24 cellular contexts compared by ENCODE assay signal in the genomic region with DNA sequence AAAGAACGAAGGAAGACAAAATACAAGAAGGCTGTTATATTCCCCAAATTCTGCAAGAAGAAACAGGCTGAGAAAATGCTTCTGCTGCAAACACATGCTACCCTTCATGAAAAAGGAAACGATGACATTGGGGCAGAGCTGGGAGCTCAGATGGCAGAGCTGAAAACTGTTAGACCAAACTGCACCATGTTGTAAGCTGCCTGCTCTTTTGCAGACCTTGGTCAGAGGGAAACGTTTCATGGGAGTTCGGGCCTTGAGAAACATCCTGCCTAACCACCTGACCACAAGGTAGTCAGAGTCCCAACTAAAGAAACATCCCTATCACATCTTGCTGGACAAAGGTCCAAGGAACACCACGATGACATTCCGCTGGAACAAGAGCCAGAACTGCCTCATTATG.
"Had no signal": no experiment of that assay in that cellular context is flagged by ENCODE, and none has a peak within 500 bp of the region (broad histone marks: within the 10 kb centered on the region; RNA-seq: fewer than 3 reads in every experiment).

No MANE protein-coding gene starts in this region.

- H3K9me3 ChIP-seq: mucosa of descending colon, ovary, testis, transverse colon had no signal

- H3K4me3 ChIP-seq: mucosa of descending colon, ovary, skin epidermis, transverse colon had no signal

- H3K27me3 ChIP-seq: ovary, testis, transverse colon had no signal

- DNase-seq: activated CD4-positive, alpha-beta T cell treated with anti-CD3 and anti-CD28 coated beads for 36 hours; activated CD4-positive, CD25-positive, alpha-beta regulatory T cell; activated CD8-positive, alpha-beta memory T cell treated with anti-CD3 and anti-CD28 coated beads, Interleukin-2, amount 10 ng/mL, durations not matched to agents 7 days and 5 days; activated CD8-positive, alpha-beta T cell treated with anti-CD3 and anti-CD28 coated beads, Interleukin-2, amount 10 ng/mL, durations not matched to agents 7 days and 5 days; activated naive CD8-positive, alpha-beta T cell treated with anti-CD3 and anti-CD28 coated beads, Interleukin-2, amount 50 U/mL, for 24 hours; activated T-cell treated with anti-CD3 and anti-CD28 coated beads, Interleukin-2, amount 50 U/mL, for 48 hours; amygdala; central memory CD4-positive, alpha-beta T cell; effector CD4-positive, alpha-beta T cell; glutamatergic neuron; left ventricle myocardium superior; mucosa of descending colon; ovary; stimulated activated CD4-positive, alpha-beta T cell treated with anti-CD3 and anti-CD28 coated beads, Interleukin-12 subunit alpha, Interleukin-12 subunit beta, amount 100 ng/mL, for 4 hours; stimulated activated CD4-positive, alpha-beta T cell treated with anti-CD3 and anti-CD28 coated beads, Interleukin-4, amount 100 ng/mL, for 1 hour; stimulated activated naive CD8-positive, alpha-beta T cell treated with anti-CD3 and anti-CD28 coated beads, Interleukin-15, Interleukin-2, amounts not matched to agents 100 U/mL and 50 U/mL, for 24 hours; testis; transverse colon had no signal

- H3K4me1 ChIP-seq: testis, transverse colon had no signal

- ATAC-seq: activated CD4-positive, alpha-beta T cell treated with anti-CD3 and anti-CD28 coated beads for 36 hours; activated CD8-positive, alpha-beta memory T cell treated with anti-CD3 and anti-CD28 coated beads, Interleukin-2, amount 10 ng/mL, durations not matched to agents 7 days and 5 days; activated CD8-positive, alpha-beta T cell treated with anti-CD3 and anti-CD28 coated beads, Interleukin-2, amount 10 ng/mL, durations not matched to agents 7 days and 5 days; activated naive CD8-positive, alpha-beta T cell treated with anti-CD3 and anti-CD28 coated beads, Interleukin-2, amount 50 U/mL, for 24 hours; left ventricle myocardium superior; mucosa of descending colon; sciatic nerve; stimulated activated naive CD8-positive, alpha-beta T cell treated with anti-CD3 and anti-CD28 coated beads, Interleukin-15, Interleukin-2, amounts not matched to agents 100 U/mL and 50 U/mL, for 24 hours had no signal

- H3K27ac ChIP-seq: epithelial cell of prostate, ovary, skin epidermis, testis, transverse colon had no signal

- H3K36me3 ChIP-seq: ovary, transverse colon had no signal

- FAIRE-seq: frontal cortex, islet of Langerhans, urothelium cell line had no signal
